Comparison of ENCODE assay signal across 8 cellular contexts in the genomic region with DNA sequence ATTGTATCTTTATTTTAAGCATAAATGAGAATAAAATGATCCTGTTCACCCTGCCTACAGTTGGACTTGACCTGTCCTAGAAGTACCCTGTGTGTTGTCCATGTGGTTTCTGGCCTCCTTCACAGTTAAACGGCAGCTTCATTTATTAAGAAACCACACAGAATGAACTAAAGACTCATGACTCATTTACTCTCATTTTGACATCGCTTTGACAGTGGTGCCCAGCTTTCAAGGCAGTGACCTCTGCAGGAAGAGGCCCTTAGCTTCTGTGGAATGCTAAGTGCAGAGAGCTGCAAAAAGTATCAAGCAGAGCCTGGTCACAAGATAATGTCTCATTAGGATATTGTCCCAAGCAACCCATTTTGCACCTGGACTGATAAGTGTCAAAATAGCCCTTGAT.
DNase-seq lines count a peak whose midpoint lies in the region; ATAC-seq, FAIRE-seq and TF ChIP-seq lines count a peak whose summit lies in the region.

No MANE protein-coding gene starts in this region.

- H3K4me3 Mint-ChIP-seq in activated naive CD4-positive, alpha-beta T cell treated with anti-CD3 and anti-CD28 coated beads, Interleukin-2, amount 10 ng/mL, durations not matched to agents 7 days and 5 days, result no peak overlapping the region

- peaks cover under 1% of the 10 kb centered on the region for H3K27me3 Mint-ChIP-seq in activated naive CD4-positive, alpha-beta T cell treated with anti-CD3 and anti-CD28 coated beads, Interleukin-2, amount 10 ng/mL, durations not matched to agents 7 days and 5 days

- H4K20me1 ChIP-seq in endothelial cell of umbilical vein (replicated peaks; ENCODE audit: control insufficient read depth, extremely low read depth, insufficient read depth, low read length), result no peaks in the 10 kb centered on the region
- peaks cover 3% of the 10 kb centered on the region for H4K20me1 ChIP-seq in smooth muscle cell (ENCODE audit: low read depth)

- peak; percentile 47 for ATAC-seq in GM21360 (IDR thresholded peaks at IDR 0.05; ENCODE audit: unreplicated experiment)

- dilution Hi-C loops in endothelial cell of umbilical vein (cut with MboI; ENCODE audit: extremely low pct_ligation_motif_present, low sequenced_read_pairs), result no loop called here

- H3K27me3 ChIP-seq in AG04450 (ENCODE audit: control insufficient read depth, insufficient read depth, low read length) (no peaks in the 10 kb centered on the region), endothelial cell of umbilical vein (ENCODE audit: control insufficient read depth in 2 of 2, insufficient read depth in 2 of 2, low read length in 2 of 2) (no peaks in the 10 kb centered on the region), smooth muscle cell (ENCODE audit: low read depth) (no peaks in the 10 kb centered on the region)

- POLR2A ChIA-PET in AG04450 (lab: Yijun Ruan, JAX), result interaction anchor here (0.6 to 1.2 kb wide), 2 partner anchors 93 to 474 kb away, joined by 3 read pairs; a partner anchor contains a TSS
- POLR2A ChIA-PET in endothelial cell of umbilical vein (lab: Charles Lee), result interaction anchor here (0.6 to 1.1 kb wide), 2 partner anchors 93 to 95 kb away, joined by 3 to 5 read pairs; a partner anchor contains a TSS

- H3K27ac Mint-ChIP-seq in activated naive CD4-positive, alpha-beta T cell treated with anti-CD3 and anti-CD28 coated beads, Interleukin-2, amount 10 ng/mL, durations not matched to agents 7 days and 5 days, result no peak overlapping the region

- H2AFZ ChIP-seq in endothelial cell of umbilical vein (ENCODE audit: low read depth, low read length) (no peak overlapping the region), smooth muscle cell (ENCODE audit: low read depth) (no peak overlapping the region)

- CTCF ChIA-PET in AG04450 (lab: Charles Lee) (interaction anchor here (0.6 to 1.4 kb wide), 2 partner anchors 8 to 97 kb away, joined by 3 to 5 read pairs; no protein-coding TSS in a partner anchor), endothelial cell of umbilical vein (lab: Charles Lee) (interaction anchor here (0.8 to 1.5 kb wide), 6 partner anchors 9 to 99 kb away, joined by 3 to 7 read pairs (median 4); a partner anchor contains a TSS)
- CTCF ChIA-PET in activated naive CD4-positive, alpha-beta T cell treated with anti-CD3 and anti-CD28 coated beads, Interleukin-2, amount 10 ng/mL, durations not matched to agents 7 days and 5 days (lab: Charles Lee), result interaction anchor here (0.8 to 1.6 kb wide), 2 partner anchors 15 to 68 kb away, joined by 3 read pairs; no protein-coding TSS in a partner anchor

- H3K9me3 ChIP-seq in AG04450 (ENCODE audit: control insufficient read depth, insufficient read depth, low read length) (no peaks in the 10 kb centered on the region), endothelial cell of umbilical vein (replicated peaks; ENCODE audit: control insufficient read depth, insufficient read depth, low read length) (no peaks in the 10 kb centered on the region), smooth muscle cell (replicated peaks; ENCODE audit: low read depth) (no peaks in the 10 kb centered on the region)

- TF ChIP-seq CTCF in AG04450 (IDR thresholded peaks at IDR 0.05; ENCODE audit: low read depth, low read length), result no peak
- peak in 1 of 2 donors; percentile 6 for TF ChIP-seq CTCF in endothelial cell of umbilical vein (IDR thresholded peaks at IDR 0.05; ENCODE audit: extremely low read depth in 1 of 2, insufficient read depth in 1 of 2, low read depth in 1 of 2, low read length in 2 of 2)
- TF ChIP-seq CTCF in smooth muscle cell (IDR thresholded peaks at IDR 0.05; ENCODE audit: borderline replicate concordance, insufficient read depth, poor library complexity, severe bottlenecking), result no peak

- H3F3A ChIP-seq in smooth muscle cell (ENCODE audit: low read depth), result peaks cover 9% of the 10 kb centered on the region

- H3K79me2 ChIP-seq in endothelial cell of umbilical vein (ENCODE audit: control insufficient read depth, insufficient read depth, low read length) (no peaks in the 10 kb centered on the region), smooth muscle cell (ENCODE audit: low read depth) (no peaks in the 10 kb centered on the region)

- no peak for TF ChIP-seq POLR2A in endothelial cell of umbilical vein (IDR thresholded peaks at IDR 0.05; ENCODE audit: low read depth, low read length)

- peaks cover 28% of the 10 kb centered on the region for H3K36me3 Mint-ChIP-seq in activated naive CD4-positive, alpha-beta T cell treated with anti-CD3 and anti-CD28 coated beads, Interleukin-2, amount 10 ng/mL, durations not matched to agents 7 days and 5 days

- DNase-seq in AG04450 (ENCODE audit: low read depth, low spot score), result no peak
- peak; percentile 94 for DNase-seq in MV-4-11 (lab: John Stamatoyannopoulos, UW)
- peak; percentile 85 for DNase-seq in endothelial cell of umbilical vein (ENCODE audit: low read depth, low spot score)
- DNase-seq in smooth muscle cell (lab: John Stamatoyannopoulos, UW; ENCODE audit: unreplicated experiment), result no peak
- no peak for DNase-seq in NAMALWA (ENCODE audit: low spot score)
- DNase-seq in DMS153 treated with DMSO at 0.1 percent for 48 hours (lab: John Stamatoyannopoulos, UW; ENCODE audit: unreplicated experiment), result no peak
- DNase-seq in activated naive CD4-positive, alpha-beta T cell treated with anti-CD3 and anti-CD28 coated beads, Interleukin-2, amount 10 ng/mL, durations not matched to agents 7 days and 5 days, result no peak

- peaks cover 49% of the 10 kb centered on the region for H3K4me1 ChIP-seq in endothelial cell of umbilical vein (ENCODE audit: control insufficient read depth, extremely low read depth, insufficient read depth, low read length)
- peaks cover 8% of the 10 kb centered on the region for H3K4me1 ChIP-seq in smooth muscle cell (ENCODE audit: low read depth)

- no peak overlapping the region for H3K4me3 ChIP-seq in AG04450 (ENCODE audit: low read depth, low read length)
- H3K4me3 ChIP-seq in endothelial cell of umbilical vein (replicated peaks in 1 of 3; ENCODE audit: insufficient read depth in 1 of 3, low read depth in 1 of 3, low read length in 3 of 3), result no peak overlapping the region
- no peak overlapping the region for H3K4me3 ChIP-seq in smooth muscle cell

- 8% methylated on average over 2 of the region's 2 CpGs for WGBS in smooth muscle cell (ENCODE audit: low lambda C conversion rate)

- peak; percentile 89 for FAIRE-seq in endothelial cell of umbilical vein (lab: Jason Lieb, UNC)

- no peaks in the 10 kb centered on the region for H3K9me1 ChIP-seq in endothelial cell of umbilical vein (replicated peaks; ENCODE audit: control insufficient read depth, extremely low read depth, insufficient read depth, low read length)

- no TSS peak for BruUV-seq in endothelial cell of umbilical vein (replicated peaks; lab: Mats Ljungman, UMichigan)

- peak overlapping the region; percentile 83 for H3K4me2 ChIP-seq in endothelial cell of umbilical vein (ENCODE audit: insufficient read depth, low read length)
- H3K4me2 ChIP-seq in smooth muscle cell, result peak overlapping the region; percentile 11

- no peaks in the 10 kb centered on the region for H3K9me3 Mint-ChIP-seq in activated naive CD4-positive, alpha-beta T cell treated with anti-CD3 and anti-CD28 coated beads, Interleukin-2, amount 10 ng/mL, durations not matched to agents 7 days and 5 days

- H3K4me1 Mint-ChIP-seq in activated naive CD4-positive, alpha-beta T cell treated with anti-CD3 and anti-CD28 coated beads, Interleukin-2, amount 10 ng/mL, durations not matched to agents 7 days and 5 days, result peaks cover 5% of the 10 kb centered on the region

- intact Hi-C loops in endothelial cell of umbilical vein (cut with micrococcal nuclease), result loop anchor here (5.0 to 10.0 kb wide), 3 partner anchors 84 to 1866 kb away; no protein-coding TSS in a partner anchor

- H3K36me3 ChIP-seq in endothelial cell of umbilical vein (ENCODE audit: control insufficient read depth in 2 of 2, extremely low read depth in 1 of 2, insufficient read depth in 2 of 2, low read length in 2 of 2) (peaks cover 3 to 5% of the 10 kb centered on the region in 2 experiments), smooth muscle cell (ENCODE audit: low read depth) (no peaks in the 10 kb centered on the region)

- H3K9ac ChIP-seq in endothelial cell of umbilical vein (replicated peaks; ENCODE audit: extremely low read depth, insufficient read depth, low read length) (peak overlapping the region; percentile 80), smooth muscle cell (ENCODE audit: low read depth) (no peak overlapping the region)

- H3K27ac ChIP-seq in AG04450 (ENCODE audit: low read depth, low read length) (peak overlapping the region; percentile 31), endothelial cell of umbilical vein (ENCODE audit: insufficient read depth, low read depth, low read length) (peak overlapping the region; percentile 91), smooth muscle cell (ENCODE audit: low read depth) (peak overlapping the region; percentile 46)

TF ChIP-seq in endothelial cell of umbilical vein, 7 proteins besides CTCF, POLR2A, EP300 and RAD21:
- TF ChIP-seq POLR2AphosphoS5 (IDR thresholded peaks at IDR 0.05; ENCODE audit: insufficient read depth, low read depth, low read length) (no peak), GATA2 (IDR thresholded peaks at IDR 0.05; ENCODE audit: insufficient read depth, insufficient read length, low read depth, low read length) (no peak), JUN (IDR thresholded peaks at IDR 0.05; ENCODE audit: borderline replicate concordance, insufficient read depth, insufficient read length, low read depth) (peak; percentile 62), EZH2 (IDR thresholded peaks at IDR 0.05; ENCODE audit: borderline replicate concordance, low read depth, low read length, severe bottlenecking) (no peak), FOS (IDR thresholded peaks at IDR 0.05; ENCODE audit: borderline replicate concordance, insufficient read depth, low read length) (peak; percentile 84), MYC (IDR thresholded peaks at IDR 0.05; ENCODE audit: low read depth, low read length) (no peak)
- TF ChIP-seq, protein P1, sequence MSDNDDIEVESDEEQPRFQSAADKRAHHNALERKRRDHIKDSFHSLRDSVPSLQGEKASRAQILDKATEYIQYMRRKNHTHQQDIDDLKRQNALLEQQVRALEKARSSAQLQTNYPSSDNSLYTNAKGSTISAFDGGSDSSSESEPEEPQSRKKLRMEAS (IDR thresholded peaks at IDR 0.05; ENCODE audit: insufficient read depth, insufficient read length), result no peak

Comparison
In these comparisons a context has a peak if more than half of its experiments do, and no peak if none do; other contexts are left out.
1. DNase-seq: peak in MV-4-11 (single experiment) and endothelial cell of umbilical vein (single experiment); none in AG04450 (single experiment), smooth muscle cell (single experiment), NAMALWA (single experiment), DMS153 treated with DMSO at 0.1 percent for 48 hours (single experiment) and activated naive CD4-positive, alpha-beta T cell treated with anti-CD3 and anti-CD28 coated beads, Interleukin-2, amount 10 ng/mL, durations not matched to agents 7 days and 5 days (single experiment).
2. H3K27ac ChIP-seq: peak in every context shown above with its lines; median percentile 91 in endothelial cell of umbilical vein; 46 in smooth muscle cell; 31 in AG04450.